8 cellular contexts compared by ENCODE assay signal in genomic region chr3:195270350-195271115, GRCh38. TPM values are rescaled to one million over a fixed set of nuclear protein-coding genes. Genes with fewer than 3 reads are reported as not detected.
A peak's percentile ranks its signal among the peaks of the same experiment; 100 is the strongest.
DNase-seq lines count a peak whose midpoint lies in the region; ATAC-seq and TF ChIP-seq lines count a peak whose summit lies in the region.

No MANE protein-coding gene starts in this region.

- H3K27me3 Mint-ChIP-seq in activated CD4-positive, alpha-beta T cell treated with anti-CD3 and anti-CD28 coated beads for 36 hours = no peaks in the 10 kb centered on the region

- H3K36me3 ChIP-seq in mucosa of stomach (ENCODE audit: control insufficient read depth, insufficient read depth, low read length) (no peaks in the 10 kb centered on the region), stomach smooth muscle (ENCODE audit: control insufficient read depth in 2 of 2, insufficient read depth in 2 of 2, low read length in 2 of 2) (peaks cover 0 to 2% of the 10 kb centered on the region in 2 donors)

- TF ChIP-seq CTCF in C4-2B (conservative IDR thresholded peaks at IDR 0.05) (peak; percentile 54), epithelial cell of esophagus (IDR thresholded peaks at IDR 0.05; ENCODE audit: insufficient read depth, low read depth, low read length, missing control alignments) (peak; percentile 47)

- peak overlapping the region; percentile 73 for H3K27ac Mint-ChIP-seq in activated CD4-positive, alpha-beta T cell treated with anti-CD3 and anti-CD28 coated beads for 36 hours

- DNase-seq in NCI-H2196 (lab: John Stamatoyannopoulos, UW; ENCODE audit: unreplicated experiment) (peak; percentile 97), epithelial cell of esophagus (ENCODE audit: low read depth) (peak; percentile 47)
- DNase-seq in activated CD4-positive, alpha-beta T cell treated with anti-CD3 and anti-CD28 coated beads for 36 hours = peak; percentile 84

- H3K4me1 ChIP-seq in mucosa of stomach (ENCODE audit: control insufficient read depth, insufficient read depth, low read length) = peaks cover 24% of the 10 kb centered on the region
- H3K4me1 ChIP-seq in stomach smooth muscle (ENCODE audit: control insufficient read depth, insufficient read depth, low read length) = peaks cover 28% of the 10 kb centered on the region

- H3K27me3 ChIP-seq in mucosa of stomach (ENCODE audit: control insufficient read depth, insufficient read depth, low read length) = no peaks in the 10 kb centered on the region
- H3K27me3 ChIP-seq in stomach smooth muscle (ENCODE audit: control insufficient read depth in 1 of 2, insufficient read depth in 2 of 2, low read length in 2 of 2) = no peaks in the 10 kb centered on the region

- H3K9me3 Mint-ChIP-seq in activated CD4-positive, alpha-beta T cell treated with anti-CD3 and anti-CD28 coated beads for 36 hours (ENCODE audit: low read depth) = no peaks in the 10 kb centered on the region

- intact Hi-C loops in activated CD4-positive, alpha-beta T cell treated with anti-CD3 and anti-CD28 coated beads for 36 hours (cut with DNase I, micrococcal nuclease) = loop anchor here (1.0 to 10.0 kb wide), 12 partner anchors 172 to 636 kb away; partner anchors contain the start of genes ACAP2 (in 1 of the 2), LSG1 (in 1 of the 2) and PPP1R2 (in 1 of the 2)

- POLR2A ChIA-PET in activated CD4-positive, alpha-beta T cell treated with anti-CD3 and anti-CD28 coated beads for 36 hours (lab: Charles Lee) = interaction anchor here (0.5 to 2.5 kb wide), 8 partner anchors 170 to 584 kb away, joined by 3 to 8 read pairs (median 5); partner anchors contain the start of genes ACAP2, FAM43A and PPP1R2

- peak overlapping the region; percentile 73 for H3K4me3 ChIP-seq in epithelial cell of esophagus (ENCODE audit: low read length)
- peak overlapping the region; percentile 57 for H3K4me3 ChIP-seq in mucosa of stomach (ENCODE audit: low read length)
- peak overlapping the region; percentile 80 to 86 for H3K4me3 ChIP-seq in stomach smooth muscle (ENCODE audit: low read length in 2 of 2)

- H3K4me1 Mint-ChIP-seq in activated CD4-positive, alpha-beta T cell treated with anti-CD3 and anti-CD28 coated beads for 36 hours = peaks cover 17% of the 10 kb centered on the region

- H3K9ac ChIP-seq in mucosa of stomach (ENCODE audit: low read length) (peak overlapping the region; percentile 58), stomach smooth muscle (ENCODE audit: low read length in 2 of 2) (peak overlapping the region; percentile 61 to 68)

- ATAC-seq in GM19023 (IDR thresholded peaks at IDR 0.05; ENCODE audit: unreplicated experiment) (peak; percentile 71), HG03135 (IDR thresholded peaks at IDR 0.05; ENCODE audit: unreplicated experiment) (peak; percentile 67)
- ATAC-seq in activated CD4-positive, alpha-beta T cell treated with anti-CD3 and anti-CD28 coated beads for 36 hours = peak; percentile 73

- H3K4me3 Mint-ChIP-seq in activated CD4-positive, alpha-beta T cell treated with anti-CD3 and anti-CD28 coated beads for 36 hours = peak overlapping the region; percentile 84

- H3K27ac ChIP-seq in C4-2B (peak overlapping the region; percentile 77), stomach smooth muscle (ENCODE audit: low read length) (peak overlapping the region; percentile 64)

- CTCF ChIA-PET in activated CD4-positive, alpha-beta T cell treated with anti-CD3 and anti-CD28 coated beads for 36 hours (lab: Charles Lee) = interaction anchor here (0.5 to 6.6 kb wide), 54 partner anchors 8 to 1269 kb away, joined by 3 to 113 read pairs (median 4); partner anchors contain the start of genes ACAP2, LSG1 and PPP1R2

- peaks cover 2% of the 10 kb centered on the region for H3K36me3 Mint-ChIP-seq in activated CD4-positive, alpha-beta T cell treated with anti-CD3 and anti-CD28 coated beads for 36 hours (ENCODE audit: low read depth)

- H3K9me3 ChIP-seq in mucosa of stomach (ENCODE audit: control insufficient read depth, low read length) (no peaks in the 10 kb centered on the region), stomach smooth muscle (ENCODE audit: control insufficient read depth in 2 of 2, low read length in 2 of 2) (no peaks in the 10 kb centered on the region)

RNA-seq across cellular contexts. Expression of gene XXYLT1, which starts 0.4 kb away (rescaled TPM):
- total RNA-seq in activated CD4-positive, alpha-beta T cell treated with anti-CD3 and anti-CD28 coated beads for 36 hours = 1 to 10 TPM; 5.4 to 5.7 TPM

Comparison
In these comparisons a context has a peak if more than half of its experiments do, and no peak if none do; other contexts are left out.
1. Peak in every context shown above with its lines: DNase-seq, ATAC-seq, H3K4me3 ChIP-seq and H3K27ac ChIP-seq.
2. DNase-seq: peak in every context shown above with its lines; median percentile 97 in NCI-H2196; 84 in activated CD4-positive, alpha-beta T cell treated with anti-CD3 and anti-CD28 coated beads for 36 hours; 47 in epithelial cell of esophagus.